31 cellular contexts compared by ENCODE assay signal in genomic region chr18:77308216-77308615, GRCh38. TPM values are rescaled to one million over a fixed set of nuclear protein-coding genes. Genes with fewer than 3 reads are reported as not detected.
"Had no signal": no experiment of that assay in that cellular context is flagged by ENCODE, and none has a peak within 500 bp of the region (broad histone marks: within the 10 kb centered on the region; RNA-seq: fewer than 3 reads in every experiment).

No MANE protein-coding gene starts in this region.

- H3K4me2 ChIP-seq: hepatocyte had no signal

- H3K27me3 ChIP-seq: colonic mucosa, esophagus squamous epithelium, hepatocyte, left lung had no signal

- H3K9me3 Mint-ChIP-seq: dendritic cell treated with granulocyte-macrophage colony-stimulating factor and Interleukin-4, amounts not matched to agents 40 ng/mL and 50 ng/mL, for 4 days; effector memory CD8-positive, alpha-beta T cell; endodermal cell; immature natural killer cell; mesothelial cell of epicardium had no signal

- H3K4me3 ChIP-seq: colonic mucosa, esophagus squamous epithelium, gastroesophageal sphincter, heart left ventricle, hepatocyte, left lung, lower lobe of right lung, mucosa of descending colon had no signal

- H3K36me3 ChIP-seq: colonic mucosa, esophagus squamous epithelium, gastroesophageal sphincter, heart left ventricle, left lung, lower lobe of right lung had no signal

- H2AFZ ChIP-seq: hepatocyte had no signal

- H3K79me2 ChIP-seq: hepatocyte had no signal

- H3K4me1 ChIP-seq: colonic mucosa, esophagus squamous epithelium, gastroesophageal sphincter, heart left ventricle, left lung, lower lobe of right lung had no signal

- H3K9me3 ChIP-seq: colonic mucosa, esophagus squamous epithelium, gastroesophageal sphincter, heart left ventricle, left lung, lower lobe of right lung, mucosa of descending colon had no signal

- H3K27ac ChIP-seq: colonic mucosa, epithelial cell of prostate, esophagus squamous epithelium, gastroesophageal sphincter, heart left ventricle, hepatocyte, left lung, lower lobe of right lung had no signal

- H3K4me1 Mint-ChIP-seq: endodermal cell, immature natural killer cell, mesothelial cell of epicardium had no signal

- H3K36me3 Mint-ChIP-seq: immature natural killer cell, mesothelial cell of epicardium had no signal

- H3K27ac Mint-ChIP-seq: dendritic cell treated with granulocyte-macrophage colony-stimulating factor and Interleukin-4, amounts not matched to agents 40 ng/mL and 50 ng/mL, for 4 days; effector memory CD8-positive, alpha-beta T cell; endodermal cell; immature natural killer cell; mesothelial cell of epicardium had no signal

- DNase-seq: colonic mucosa; cortex of kidney; effector CD8-positive, alpha-beta T cell; effector memory CD8-positive, alpha-beta T cell; endodermal cell; erythroblast; esophagus squamous epithelium; foreskin fibroblast; foreskin melanocyte; heart left ventricle; hypothalamus; immature natural killer cell; islet precursor cell; kidney; left cardiac atrium; left lung; left ventricle myocardium superior; lower lobe of right lung; mesenchymal stem cell; mucosa of descending colon had no signal

- H3K4me3 Mint-ChIP-seq: dendritic cell treated with granulocyte-macrophage colony-stimulating factor and Interleukin-4, amounts not matched to agents 40 ng/mL and 50 ng/mL, for 4 days; effector memory CD8-positive, alpha-beta T cell; endodermal cell; immature natural killer cell; mesothelial cell of epicardium had no signal

- ATAC-seq: effector memory CD8-positive, alpha-beta T cell; esophagus mucosa; gastroesophageal sphincter; heart left ventricle; left cardiac atrium; left lung; left ventricle myocardium superior; lower lobe of right lung; mucosa of descending colon had no signal

RNA-seq across cellular contexts. Expression of gene GALR1, which starts 58.6 kb away (rescaled TPM):
- total RNA-seq: chondrocyte, dermis microvascular lymphatic vessel endothelial cell, esophagus mucosa, left lung, left ventricle myocardium superior, lower leg skin, lower lobe of right lung, lung microvascular endothelial cell, mesothelial cell of epicardium, myocyte had no signal
- polyA plus RNA-seq: hepatocyte, immature natural killer cell had no signal
